Comparison of ENCODE assay signal across 8 cellular contexts in the genomic region with DNA sequence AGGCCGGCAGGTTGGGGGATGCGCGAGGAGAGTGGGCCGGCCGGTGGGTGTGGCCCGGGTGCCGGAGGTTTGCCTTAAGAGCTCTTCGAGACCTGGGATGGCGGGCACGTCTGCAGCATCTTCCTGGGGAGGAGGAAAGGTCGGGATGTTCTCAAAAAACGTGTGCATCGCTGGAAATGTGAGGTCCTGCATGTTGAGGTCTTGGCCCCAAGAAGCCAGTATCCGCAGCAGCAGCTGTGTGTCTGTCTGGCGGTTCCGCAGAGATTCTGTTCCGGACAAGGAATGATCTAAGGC. TPM values are rescaled to one million over a fixed set of nuclear protein-coding genes. Genes with fewer than 3 reads are reported as not detected.
A peak's percentile ranks its signal among the peaks of the same experiment; 100 is the strongest.
DNase-seq lines count a peak whose midpoint lies in the region; ATAC-seq and TF ChIP-seq lines count a peak whose summit lies in the region.

No MANE protein-coding gene starts in this region.

- peaks cover 15% of the 10 kb centered on the region for H3K27me3 ChIP-seq in BE2C
- peaks cover 47% of the 10 kb centered on the region for H3K27me3 ChIP-seq in ectodermal cell (ENCODE audit: control insufficient read depth, insufficient read depth, low read length, poor library complexity, severe bottlenecking)
- peaks cover 58% of the 10 kb centered on the region for H3K27me3 ChIP-seq in neural cell (ENCODE audit: insufficient read depth, low read depth, low read length)

- H3K27ac ChIP-seq in ectodermal cell (ENCODE audit: insufficient read depth, low read depth, low read length, poor library complexity, severe bottlenecking) (no peak overlapping the region), neural cell (ENCODE audit: low read length) (no peak overlapping the region)

- TF ChIP-seq RAD21 in neural cell (conservative IDR thresholded peaks at IDR 0.05), result no peak

- peak overlapping the region; percentile 74 for H3K4me2 ChIP-seq in neural cell (ENCODE audit: low read length)

- H3K4me3 ChIP-seq in BE2C (ENCODE audit: low read depth, low read length), result peak overlapping the region; percentile 53
- peak overlapping the region; percentile 38 for H3K4me3 ChIP-seq in ectodermal cell (ENCODE audit: insufficient read depth, low read depth, low read length)
- peak overlapping the region; percentile 85 for H3K4me3 ChIP-seq in neural cell (ENCODE audit: low read length)

- ATAC-seq in HG02981 (IDR thresholded peaks at IDR 0.05; ENCODE audit: unreplicated experiment) (no peak), HG03571 (IDR thresholded peaks at IDR 0.05; ENCODE audit: unreplicated experiment) (no peak)

- DNase-seq in BE2C, result no peak
- peak; percentile 51 for DNase-seq in NCI-H146 (lab: John Stamatoyannopoulos, UW)
- DNase-seq in COLO668 (lab: John Stamatoyannopoulos, UW; ENCODE audit: unreplicated experiment), result no peak
- no peak for DNase-seq in NCI-H1417 treated with DMSO at 0.1 percent for 48 hours (lab: John Stamatoyannopoulos, UW)

- peak overlapping the region; percentile 66 for H3K9ac ChIP-seq in neural cell (ENCODE audit: low read length)

- H4K20me1 ChIP-seq in neural cell (ENCODE audit: insufficient read depth), result no peaks in the 10 kb centered on the region

- no peaks in the 10 kb centered on the region for H3K4me1 ChIP-seq in BE2C
- H3K4me1 ChIP-seq in ectodermal cell (ENCODE audit: control insufficient read depth, insufficient read depth, low read length), result peaks cover 36% of the 10 kb centered on the region

- H3K79me2 ChIP-seq in neural cell (replicated peaks; ENCODE audit: insufficient read depth, low read length), result no peaks in the 10 kb centered on the region

- no peaks in the 10 kb centered on the region for H3K9me3 ChIP-seq in BE2C
- no peaks in the 10 kb centered on the region for H3K9me3 ChIP-seq in ectodermal cell (ENCODE audit: control insufficient read depth, low read length)
- H3K9me3 ChIP-seq in neural cell (ENCODE audit: low read length), result no peaks in the 10 kb centered on the region

- H2AFZ ChIP-seq in neural cell (ENCODE audit: low read depth, low read length), result no peak overlapping the region

- H3K36me3 ChIP-seq in BE2C (no peaks in the 10 kb centered on the region), ectodermal cell (ENCODE audit: control insufficient read depth, insufficient read depth, low read length) (no peaks in the 10 kb centered on the region), neural cell (ENCODE audit: insufficient read depth, low read length) (no peaks in the 10 kb centered on the region)

- 5% methylated on average over 17 of the region's 17 CpGs for WGBS in ectodermal cell, 2 experiments

- no peaks in the 10 kb centered on the region for H3F3A ChIP-seq in neural cell (ENCODE audit: insufficient read depth, low read length, poor library complexity, severe bottlenecking)

- no peaks in the 10 kb centered on the region for H3K9me2 ChIP-seq in neural cell (ENCODE audit: insufficient read depth, low read length)

- no peak for TF ChIP-seq CTCF in BE2C (IDR thresholded peaks at IDR 0.05; ENCODE audit: low read depth, low read length)
- no peak for TF ChIP-seq CTCF in neural cell (IDR thresholded peaks at IDR 0.05; ENCODE audit: poor library complexity, severe bottlenecking)

- no peak for TF ChIP-seq EP300 in neural cell (conservative IDR thresholded peaks at IDR 0.05; ENCODE audit: poor library complexity, severe bottlenecking)

TF ChIP-seq in neural cell, 6 proteins besides CTCF, POLR2A, EP300 and RAD21:
- TF ChIP-seq SMC3 (conservative IDR thresholded peaks at IDR 0.05; ENCODE audit: poor library complexity) (no peak), TAF1 (IDR thresholded peaks at IDR 0.05; ENCODE audit: low read depth) (peak; percentile 17)

RNA-seq across cellular contexts. Expression of a gene that starts 1.4 kb away (rescaled TPM):
- polyA plus RNA-seq in BE2C (2012; ENCODE audit: insufficient read depth, insufficient read length, low read depth), result 1.6 TPM
- polyA plus RNA-seq in ectodermal cell (2013, experiment 1 of 4), result 28.1 TPM
- polyA plus RNA-seq in ectodermal cell (2013, experiment 2 of 4), result 30.6 TPM
- 17.3 TPM for polyA plus RNA-seq in ectodermal cell (2013, experiment 3 of 4)
- polyA plus RNA-seq in ectodermal cell (2013, experiment 4 of 4), result 17.9 TPM
- polyA plus RNA-seq in neural cell, result 3.0 and 3.5 TPM in 2 replicates
- 6.3 and 12.0 TPM in 2 replicates for polyA minus RNA-seq in neural cell
